Comparison of ENCODE assay signal across 8 cellular contexts in genomic region chr9:126721531-126722098, GRCh38.
DNase-seq lines count a peak whose midpoint lies in the region; ATAC-seq, FAIRE-seq and TF ChIP-seq lines count a peak whose summit lies in the region.

No MANE protein-coding gene starts in this region.

- H3K4me1 ChIP-seq in DND-41 (ENCODE audit: insufficient read depth, low read length) = peaks cover 28% of the 10 kb centered on the region
- peaks cover 17% of the 10 kb centered on the region for H3K4me1 ChIP-seq in neural progenitor cell

- no peaks in the 10 kb centered on the region for H3K36me3 Mint-ChIP-seq in neural progenitor cell

- no peak for ATAC-seq in DND-41 (ENCODE audit: insufficient read depth, low read depth)

- H3K36me3 ChIP-seq in DND-41 (ENCODE audit: insufficient read depth, low read length) (no peaks in the 10 kb centered on the region), bronchial epithelial cell (ENCODE audit: control insufficient read depth, insufficient read depth, low read length) (no peaks in the 10 kb centered on the region), neural progenitor cell (no peaks in the 10 kb centered on the region)

- peak overlapping the region; percentile 23 for H3K27ac Mint-ChIP-seq in neural progenitor cell

- H3K79me2 ChIP-seq in DND-41 (ENCODE audit: insufficient read depth, low read length) (no peaks in the 10 kb centered on the region), neural progenitor cell (ENCODE audit: low read depth) (no peaks in the 10 kb centered on the region)

- peaks cover 3% of the 10 kb centered on the region; the same call in 1 of the 2 replicates for H4K20me1 ChIP-seq in DND-41 (ENCODE audit: insufficient read depth, low read length)
- peaks cover 6% of the 10 kb centered on the region for H4K20me1 ChIP-seq in neural progenitor cell (ENCODE audit: low read depth)

- H3K27me3 ChIP-seq in DND-41 (ENCODE audit: insufficient read depth, low read length, poor library complexity) (no peaks in the 10 kb centered on the region), bronchial epithelial cell (ENCODE audit: control insufficient read depth, insufficient read depth, low read length) (no peaks in the 10 kb centered on the region), neural progenitor cell (peaks cover 60% of the 10 kb centered on the region)

- peak overlapping the region; percentile 80; the same call in 1 of the 2 replicates for H2AFZ ChIP-seq in DND-41 (ENCODE audit: low read depth, low read length)
- no peak overlapping the region for H2AFZ ChIP-seq in neural progenitor cell (replicated peaks)

- H3K9me3 Mint-ChIP-seq in neural progenitor cell = no peaks in the 10 kb centered on the region

- DNase-seq in DND-41 (no peak), NAMALWA (ENCODE audit: low spot score) (peak; percentile 34), bronchial epithelial cell (ENCODE audit: low read depth) (no peak), neural progenitor cell (ENCODE audit: low spot score) (no peak), epidermal melanocyte (ENCODE audit: insufficient read length, low spot score) (no peak), NCI-H446 (lab: John Stamatoyannopoulos, UW) (no peak), DMS53 treated with DMSO at 0.1 percent for 48 hours (lab: John Stamatoyannopoulos, UW; ENCODE audit: unreplicated experiment) (no peak), RCC 7860 (ENCODE audit: low spot score) (no peak)

- FAIRE-seq in bronchial epithelial cell (lab: Jason Lieb, UNC) = peak; percentile 64
- no peak for FAIRE-seq in RCC 7860 (lab: Jason Lieb, UNC)

- 0 out of 4 replicates have a peak overlapping the region, but pooled peaks of 1 of the 2 experiments have one; percentile 59 for H3K4me3 ChIP-seq in DND-41 (ENCODE audit: low read depth in 1 of 2, low read length in 2 of 2)
- H3K4me3 ChIP-seq in bronchial epithelial cell (ENCODE audit: low read depth, low read length) = no peak overlapping the region
- no peak overlapping the region for H3K4me3 ChIP-seq in neural progenitor cell

- H3K9me3 ChIP-seq in DND-41 (ENCODE audit: insufficient read depth, low read length, severe bottlenecking) = no peaks in the 10 kb centered on the region
- H3K9me3 ChIP-seq in neural progenitor cell (ENCODE audit: low read depth) = no peaks in the 10 kb centered on the region

- H3K4me2 ChIP-seq in DND-41 (ENCODE audit: insufficient read depth, low read length) (peak overlapping the region; percentile 87), neural progenitor cell (peak overlapping the region; percentile 83)

- H3K9ac ChIP-seq in DND-41 (ENCODE audit: low read depth, low read length) = peak overlapping the region; percentile 78; the same call in 1 of the 2 replicates
- H3K9ac ChIP-seq in neural progenitor cell = no peak overlapping the region

- peaks cover 31% of the 10 kb centered on the region for H3F3A ChIP-seq in neural progenitor cell (ENCODE audit: low read depth)

- H3K27me3 Mint-ChIP-seq in neural progenitor cell (ENCODE audit: insufficient read depth, low read depth) = peaks cover 32% of the 10 kb centered on the region

- no peak for TF ChIP-seq CTCF in DND-41 (IDR thresholded peaks at IDR 0.05; ENCODE audit: borderline replicate concordance, extremely low read depth, low read length, poor library complexity, severe bottlenecking)
- no peak for TF ChIP-seq CTCF in bronchial epithelial cell (IDR thresholded peaks at IDR 0.05; ENCODE audit: insufficient read depth, low read length, severe bottlenecking)
- TF ChIP-seq CTCF in neural progenitor cell (IDR thresholded peaks at IDR 0.05) = no peak

- H3K4me1 Mint-ChIP-seq in neural progenitor cell = peaks cover 39% of the 10 kb centered on the region

- H3K27ac ChIP-seq in DND-41 (ENCODE audit: low read length) (no peak overlapping the region), neural progenitor cell (no peak overlapping the region)

- peak overlapping the region; percentile 77 for H3K4me3 Mint-ChIP-seq in neural progenitor cell
